ENCODE assay signal across 15 cellular contexts in genomic region chr5:53334431-53334941, GRCh38.
A peak's percentile ranks its signal among the peaks of the same experiment; 100 is the strongest.
DNase-seq lines count a peak whose midpoint lies in the region; TF ChIP-seq lines count a peak whose summit lies in the region.
"Had no signal": no experiment of that assay in that cellular context is flagged by ENCODE, and none has a peak within 500 bp of the region (broad histone marks: within the 10 kb centered on the region; RNA-seq: fewer than 3 reads in every experiment).

No MANE protein-coding gene starts in this region.

- no peaks in the 10 kb centered on the region for H3K4me1 ChIP-seq in A673 (ENCODE audit: insufficient read depth, low read length, poor library complexity, severe bottlenecking)
- H3K4me1 ChIP-seq: adrenal gland, right atrium auricular region had no signal

- no peaks in the 10 kb centered on the region for H3K27me3 ChIP-seq in A673 (replicated peaks; ENCODE audit: insufficient read depth, low read depth, low read length, poor library complexity)
- H3K27me3 ChIP-seq: adrenal gland, right atrium auricular region had no signal

- TF ChIP-seq CTCF in cardiac fibroblast (IDR thresholded peaks at IDR 0.05; ENCODE audit: low read depth, low read length) (no peak), A673 (conservative IDR thresholded peaks at IDR 0.05; ENCODE audit: low read depth, low read length) (no peak)

- no peaks in the 10 kb centered on the region for H3K36me3 ChIP-seq in A673 (ENCODE audit: insufficient read depth, low read length, poor library complexity, severe bottlenecking)
- H3K36me3 ChIP-seq: adrenal gland, right atrium auricular region had no signal

- POLR2A ChIA-PET in A673 (lab: Charles Lee; ENCODE audit: low non-redundant PET), result no interaction called here

- no peak overlapping the region for H3K27ac ChIP-seq in A673 (ENCODE audit: low read depth, low read length, poor library complexity, severe bottlenecking)
- H3K27ac ChIP-seq: adrenal gland, dorsolateral prefrontal cortex, right atrium auricular region had no signal

- DNase-seq in EL (peak; percentile 79), NOMO-1 treated with DMSO at 0.1 percent for 48 hours (lab: John Stamatoyannopoulos, UW; ENCODE audit: unreplicated experiment) (peak; percentile 91), cardiac fibroblast (ENCODE audit: low read depth in 2 of 2) (peak; percentile 79 to 86), renal cortical epithelial cell (ENCODE audit: low read depth) (peak; percentile 37), DMS 273 treated with DMSO at 0.1 percent for 48 hours (lab: John Stamatoyannopoulos, UW) (no peak), amniotic stem cell (lab: John Stamatoyannopoulos, UW) (no peak), A673 (ENCODE audit: low spot score) (no peak)
- no peak for DNase-seq in activated CD8-positive, alpha-beta memory T cell treated with anti-CD3 and anti-CD28 coated beads, Interleukin-2, amount 50 U/mL, for 4 hours
- DNase-seq: CD8-positive, alpha-beta T cell; dorsolateral prefrontal cortex; GDM1; NCI-H187 treated with DMSO at 0.1 percent for 48 hours; NCI-H69 had no signal

- CTCF ChIA-PET in A673 (lab: Charles Lee), result no interaction called here

- H3K4me3 ChIP-seq in cardiac fibroblast (replicated peaks in 1 of 2; ENCODE audit: low read depth in 2 of 2, low read length in 2 of 2) (no peak overlapping the region), A673 (ENCODE audit: low read depth, low read length, poor library complexity, severe bottlenecking) (no peak overlapping the region)
- H3K4me3 ChIP-seq: adrenal gland, dorsolateral prefrontal cortex, right atrium auricular region had no signal

- intact Hi-C loops in A673 (cut with micrococcal nuclease; ENCODE audit: unreplicated experiment), result no loop called here

- H3K9me3 ChIP-seq in A673 (ENCODE audit: low read depth, low read length, poor library complexity, severe bottlenecking), result no peaks in the 10 kb centered on the region
- H3K9me3 ChIP-seq: adrenal gland, right atrium auricular region had no signal

- no TSS peak for BruUV-seq in A673 (replicated peaks; lab: Mats Ljungman, UMichigan)

Comparison
In these comparisons a context has a peak if more than half of its experiments do, and no peak if none do; other contexts are left out.
1. DNase-seq: peak in EL (single experiment), NOMO-1 treated with DMSO at 0.1 percent for 48 hours (single experiment), cardiac fibroblast (2 of 2) and renal cortical epithelial cell (single experiment); none in activated CD8-positive, alpha-beta memory T cell treated with anti-CD3 and anti-CD28 coated beads, Interleukin-2, amount 50 U/mL, for 4 hours (single experiment), DMS 273 treated with DMSO at 0.1 percent for 48 hours (single experiment), amniotic stem cell (single experiment) and A673 (single experiment).